ENCODE assay signal across 36 cellular contexts in genomic region chr20:46112430-46113020, GRCh38.
"Had no signal": no experiment of that assay in that cellular context is flagged by ENCODE, and none has a peak within 500 bp of the region (broad histone marks: within the 10 kb centered on the region; RNA-seq: fewer than 3 reads in every experiment).

No MANE protein-coding gene starts in this region.

- H3K27me3 ChIP-seq: ovary, upper lobe of left lung, vagina had no signal

- H3K36me3 ChIP-seq: gastrocnemius medialis, ovary, right atrium auricular region, upper lobe of left lung, vagina had no signal

- H3K27me3 Mint-ChIP-seq: naive B cell; stimulated activated memory B cell treated with anti-CD40 and anti-IgM and Interleukin-4, amounts not matched to agents 10 μg/mL and 1 μg/mL and 100 μg/mL, for 72 hours had no signal

- H3K9me3 ChIP-seq: body of pancreas, gastrocnemius medialis, ovary, right atrium auricular region, upper lobe of left lung, vagina had no signal

- H3K4me3 Mint-ChIP-seq: activated CD4-positive, alpha-beta T cell treated with anti-CD3 and anti-CD28 coated beads, Interleukin-2, amount 10 ng/mL, durations not matched to agents 7 days and 5 days; activated CD8-positive, alpha-beta memory T cell treated with anti-CD3 and anti-CD28 coated beads, Interleukin-2, amount 10 ng/mL, durations not matched to agents 7 days and 5 days; activated CD8-positive, alpha-beta T cell treated with anti-CD3 and anti-CD28 coated beads for 36 hours; activated naive CD8-positive, alpha-beta T cell; activated T-cell treated with anti-CD3 and anti-CD28 coated beads, Interleukin-2, amount 50 U/mL, for 72 hours; nephron progenitor cell; stimulated activated memory B cell treated with anti-CD40 and anti-IgM and Interleukin-4, amounts not matched to agents 10 μg/mL and 1 μg/mL and 100 μg/mL, for 72 hours; stimulated activated naive CD8-positive, alpha-beta T cell treated with anti-CD3 and anti-CD28 coated beads, Interleukin-15, amount 100 ng/mL, for 72 hours; T-helper 1 cell treated with Interleukin-12 subunit alpha and Interleukin-12 subunit beta and Interleukin-4 antibody, amounts not matched to agents 30 μg/mL and 1 μg/mL, for 36 hours had no signal

- H3K36me3 Mint-ChIP-seq: activated CD8-positive, alpha-beta memory T cell treated with anti-CD3 and anti-CD28 coated beads, Interleukin-2, amount 10 ng/mL, durations not matched to agents 7 days and 5 days; activated naive CD8-positive, alpha-beta T cell; naive B cell; stimulated activated memory B cell treated with anti-CD40 and anti-IgM and Interleukin-4, amounts not matched to agents 10 μg/mL and 1 μg/mL and 100 μg/mL, for 72 hours had no signal

- H3K4me2 ChIP-seq: smooth muscle cell had no signal

- ATAC-seq: activated CD8-positive, alpha-beta memory T cell treated with anti-CD3 and anti-CD28 coated beads, Interleukin-2, amount 10 ng/mL, durations not matched to agents 7 days and 5 days; activated CD8-positive, alpha-beta T cell treated with anti-CD3 and anti-CD28 coated beads for 36 hours; activated T-cell treated with anti-CD3 and anti-CD28 coated beads, Interleukin-2, amount 50 U/mL, for 72 hours; body of pancreas; gastrocnemius medialis; left cardiac atrium; left ventricle myocardium superior; stimulated activated memory B cell treated with anti-CD40 and anti-IgM and Interleukin-4, amounts not matched to agents 10 μg/mL and 1 μg/mL and 100 μg/mL, for 72 hours; stimulated activated naive CD8-positive, alpha-beta T cell treated with anti-CD3 and anti-CD28 coated beads, Interleukin-15, amount 100 ng/mL, for 72 hours had no signal

- DNase-seq: activated CD4-positive, alpha-beta T cell treated with anti-CD3 and anti-CD28 coated beads for 1 hour; activated CD4-positive, alpha-beta T cell treated with anti-CD3 and anti-CD28 coated beads, Interleukin-2, amount 10 ng/mL, durations not matched to agents 7 days and 5 days; activated CD8-positive, alpha-beta memory T cell treated with anti-CD3 and anti-CD28 coated beads, Interleukin-2, amount 10 ng/mL, durations not matched to agents 7 days and 5 days; activated CD8-positive, alpha-beta T cell treated with anti-CD3 and anti-CD28 coated beads for 36 hours; activated naive CD4-positive, alpha-beta T cell treated with Interleukin-2 at 50 U/mL for 16 hours; activated T-cell treated with anti-CD3 and anti-CD28 coated beads for 4 hours; activated T-cell treated with anti-CD3 and anti-CD28 coated beads, Interleukin-2, amount 50 U/mL, for 72 hours; aorta; body of pancreas; dorsolateral prefrontal cortex; effector memory CD4-positive, alpha-beta T cell; erythroblast; gastrocnemius medialis; glutamatergic neuron; islet precursor cell; left cardiac atrium; left ventricle myocardium superior; naive B cell; nephron progenitor cell; stimulated activated CD4-positive, alpha-beta T cell treated with anti-CD3 and anti-CD28 coated beads, Interleukin-1b, Interleukin-23, amount 100 ng/mL, for 48 hours; stimulated activated CD4-positive, alpha-beta T cell treated with anti-CD3 and anti-CD28 coated beads, Interleukin-4, amount 100 ng/mL, for 4 hours; stimulated activated CD8-positive, alpha-beta memory T cell treated with anti-CD3 and anti-CD28 coated beads, Interleukin-4, amount 100 ng/mL, for 48 hours; stimulated activated naive CD8-positive, alpha-beta T cell treated with anti-CD3 and anti-CD28 coated beads, Interleukin-15, amount 100 ng/mL, for 72 hours; substantia nigra; T-helper 9 cell; upper lobe of left lung had no signal

- H3K27ac ChIP-seq: body of pancreas, dorsolateral prefrontal cortex, gastrocnemius medialis, ovary, right atrium auricular region, upper lobe of left lung, vagina, VCaP had no signal

- H3K4me3 ChIP-seq: body of pancreas, dorsolateral prefrontal cortex, gastrocnemius medialis, ovary, right atrium auricular region, smooth muscle cell, upper lobe of left lung, vagina had no signal

- FAIRE-seq: colon, TTC549 had no signal

- H3K9me3 Mint-ChIP-seq: activated CD4-positive, alpha-beta T cell treated with anti-CD3 and anti-CD28 coated beads, Interleukin-2, amount 10 ng/mL, durations not matched to agents 7 days and 5 days; activated CD8-positive, alpha-beta T cell treated with anti-CD3 and anti-CD28 coated beads for 36 hours; activated T-cell treated with anti-CD3 and anti-CD28 coated beads, Interleukin-2, amount 50 U/mL, for 72 hours; naive B cell; nephron progenitor cell; stimulated activated memory B cell treated with anti-CD40 and anti-IgM and Interleukin-4, amounts not matched to agents 10 μg/mL and 1 μg/mL and 100 μg/mL, for 72 hours; stimulated activated naive CD8-positive, alpha-beta T cell treated with anti-CD3 and anti-CD28 coated beads, Interleukin-15, amount 100 ng/mL, for 72 hours; T-helper 1 cell treated with Interleukin-12 subunit alpha and Interleukin-12 subunit beta and Interleukin-4 antibody, amounts not matched to agents 30 μg/mL and 1 μg/mL, for 36 hours had no signal

- H3K27ac Mint-ChIP-seq: activated CD4-positive, alpha-beta T cell treated with anti-CD3 and anti-CD28 coated beads, Interleukin-2, amount 10 ng/mL, durations not matched to agents 7 days and 5 days; activated CD8-positive, alpha-beta memory T cell treated with anti-CD3 and anti-CD28 coated beads, Interleukin-2, amount 10 ng/mL, durations not matched to agents 7 days and 5 days; activated CD8-positive, alpha-beta T cell treated with anti-CD3 and anti-CD28 coated beads for 36 hours; activated naive CD8-positive, alpha-beta T cell; nephron progenitor cell; stimulated activated naive CD8-positive, alpha-beta T cell treated with anti-CD3 and anti-CD28 coated beads, Interleukin-15, amount 100 ng/mL, for 72 hours; T-helper 1 cell treated with Interleukin-12 subunit alpha and Interleukin-12 subunit beta and Interleukin-4 antibody, amounts not matched to agents 30 μg/mL and 1 μg/mL, for 36 hours had no signal
